27 cellular contexts compared by ENCODE assay signal in the genomic region with DNA sequence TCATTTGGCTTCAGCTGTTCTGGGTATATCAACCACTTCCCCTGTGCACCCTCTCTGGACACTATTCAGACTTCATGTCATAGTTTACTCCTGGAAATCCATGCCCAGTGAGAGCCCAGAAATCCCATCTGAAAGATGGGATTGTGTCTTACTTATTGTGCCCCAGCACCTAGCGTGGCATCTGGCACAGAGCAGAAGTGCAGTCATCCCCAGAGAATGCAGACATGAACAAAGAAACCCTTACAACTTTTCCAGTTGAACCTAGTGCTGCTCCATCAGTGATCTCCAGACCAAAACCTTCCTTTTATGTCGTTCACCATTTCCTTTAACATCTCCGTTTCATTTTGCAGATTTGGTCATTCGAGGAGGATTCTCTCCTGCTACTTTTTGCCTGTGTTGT.
A peak's percentile ranks its signal among the peaks of the same experiment; 100 is the strongest.
DNase-seq lines count a peak whose midpoint lies in the region; ATAC-seq, FAIRE-seq and TF ChIP-seq lines count a peak whose summit lies in the region.
"Had no signal": no experiment of that assay in that cellular context is flagged by ENCODE, and none has a peak within 500 bp of the region (broad histone marks: within the 10 kb centered on the region; RNA-seq: fewer than 3 reads in every experiment).

No MANE protein-coding gene starts in this region.

- H3K4me1 ChIP-seq in astrocyte (ENCODE audit: insufficient read depth, low read length), result peaks cover 33% of the 10 kb centered on the region

- peaks cover 55% of the 10 kb centered on the region for H3K4me1 Mint-ChIP-seq in astrocyte (ENCODE audit: low read depth, unreplicated experiment)
- peaks cover 26% of the 10 kb centered on the region for H3K4me1 Mint-ChIP-seq in CD14-positive monocyte

- no peaks in the 10 kb centered on the region for H3K9me3 ChIP-seq in astrocyte (ENCODE audit: insufficient read depth, low read depth, low read length)
- H3K9me3 ChIP-seq: esophagus squamous epithelium, gastrocnemius medialis, thyroid gland had no signal

- peak overlapping the region; percentile 13 for H3K27ac ChIP-seq in astrocyte (ENCODE audit: low read depth, low read length)
- H3K27ac ChIP-seq: cardiac muscle cell, hepatocyte, HL-60, thyroid gland had no signal

- H3K27ac Mint-ChIP-seq in astrocyte (ENCODE audit: unreplicated experiment) (no peak overlapping the region), CD14-positive monocyte (peak overlapping the region in 1 of 7 donors; percentile 43)
- H3K27ac Mint-ChIP-seq: activated CD4-positive, alpha-beta memory T cell treated with anti-CD3 and anti-CD28 coated beads for 36 hours had no signal

- H2AFZ ChIP-seq in astrocyte (ENCODE audit: low read depth, low read length), result no peak overlapping the region
- H2AFZ ChIP-seq: hepatocyte had no signal

- peaks cover 64% of the 10 kb centered on the region for H4K20me1 ChIP-seq in astrocyte (ENCODE audit: insufficient read depth, low read length)

- peak; percentile 44 for DNase-seq in astrocyte (ENCODE audit: low read depth)
- DNase-seq in kidney tubule cell (ENCODE audit: low spot score), result peak; percentile 63
- DNase-seq in DMS 273 treated with DMSO at 0.1 percent for 48 hours (lab: John Stamatoyannopoulos, UW), result no peak
- no peak for DNase-seq in DMS153 treated with DMSO at 0.1 percent for 48 hours (lab: John Stamatoyannopoulos, UW; ENCODE audit: unreplicated experiment)
- DNase-seq in NCI-H2196 treated with DMSO at 0.1 percent for 48 hours (lab: John Stamatoyannopoulos, UW; ENCODE audit: unreplicated experiment), result no peak
- DNase-seq in CD14-positive monocyte (ENCODE audit: low spot score), result no peak
- DNase-seq: activated CD4-positive, alpha-beta memory T cell treated with anti-CD3 and anti-CD28 coated beads for 36 hours; activated CD4-positive, CD25-positive, alpha-beta regulatory T cell treated with anti-CD3 and anti-CD28 coated beads, Interleukin-2, amount 50 U/mL, for 72 hours; activated CD8-positive, alpha-beta memory T cell treated with anti-CD3 and anti-CD28 coated beads, Interleukin-2, amount 50 U/mL, for 4 hours; activated naive CD4-positive, alpha-beta T cell treated with anti-CD3 and anti-CD28 coated beads, Interleukin-2, amount 50 U/mL, for 16 hours; AML-193; DND-41; esophagus squamous epithelium; gastrocnemius medialis; Karpas-422; naive thymus-derived CD4-positive, alpha-beta T cell; NCI-H526 treated with DMSO at 0.1 percent for 48 hours; stimulated activated naive CD8-positive, alpha-beta T cell treated with anti-CD3 and anti-CD28 coated beads, Interleukin-15, Interleukin-2, amounts not matched to agents 100 U/mL and 50 U/mL, for 24 hours; thyroid gland had no signal

- no peaks in the 10 kb centered on the region for H3K27me3 ChIP-seq in astrocyte (ENCODE audit: insufficient read depth, low read length)
- H3K27me3 ChIP-seq: cardiac muscle cell, esophagus squamous epithelium, gastrocnemius medialis, hepatocyte, thyroid gland had no signal

- intact Hi-C loops in CD14-positive monocyte (cut with micrococcal nuclease), result no loop called here

- peak overlapping the region; percentile 3 for H3K9ac ChIP-seq in astrocyte (ENCODE audit: low read length)

- peak; percentile 80 for FAIRE-seq in A204.1 (lab: Jason Lieb, UNC)
- peak; percentile 9 for FAIRE-seq in astrocyte (lab: Jason Lieb, UNC)
- FAIRE-seq: GM19239 had no signal

- TF ChIP-seq CTCF in astrocyte (IDR thresholded peaks at IDR 0.05; ENCODE audit: insufficient read depth, low read depth, low read length) (no peak), CD14-positive monocyte (IDR thresholded peaks at IDR 0.05) (no peak)

- H3K4me3 ChIP-seq in astrocyte (ENCODE audit: insufficient read depth, low read depth, low read length), result no peak overlapping the region
- H3K4me3 ChIP-seq: cardiac muscle cell, coronary artery, esophagus squamous epithelium, gastrocnemius medialis, hepatocyte, thyroid gland had no signal

- H3K4me2 ChIP-seq in astrocyte (ENCODE audit: low read length), result peak overlapping the region; percentile 60
- H3K4me2 ChIP-seq: hepatocyte had no signal

- H3K27me3 Mint-ChIP-seq in astrocyte (ENCODE audit: low read depth, unreplicated experiment), result no peaks in the 10 kb centered on the region
- H3K27me3 Mint-ChIP-seq in CD14-positive monocyte (ENCODE audit: low read depth in 3 of 3), result no peaks in the 10 kb centered on the region
- H3K27me3 Mint-ChIP-seq: activated CD4-positive, alpha-beta memory T cell treated with anti-CD3 and anti-CD28 coated beads for 36 hours; activated T-helper 17 cell treated with anti-CD3 and anti-CD28 coated beads, Interleukin-2, amount 50 U/mL, for 72 hours; naive thymus-derived CD4-positive, alpha-beta T cell had no signal

- H3K9me3 Mint-ChIP-seq in astrocyte (ENCODE audit: unreplicated experiment) (no peaks in the 10 kb centered on the region), CD14-positive monocyte (no peaks in the 10 kb centered on the region)
- H3K9me3 Mint-ChIP-seq: activated CD4-positive, alpha-beta memory T cell treated with anti-CD3 and anti-CD28 coated beads for 36 hours; activated T-helper 17 cell treated with anti-CD3 and anti-CD28 coated beads, Interleukin-2, amount 50 U/mL, for 72 hours; naive thymus-derived CD4-positive, alpha-beta T cell had no signal

- peaks cover 93% of the 10 kb centered on the region for H3K79me2 ChIP-seq in astrocyte (ENCODE audit: insufficient read depth, low read length)

- peak overlapping the region; percentile 67 for H3K4me3 Mint-ChIP-seq in astrocyte (ENCODE audit: unreplicated experiment)
- no peak overlapping the region for H3K4me3 Mint-ChIP-seq in CD14-positive monocyte
- H3K4me3 Mint-ChIP-seq: activated CD4-positive, alpha-beta memory T cell treated with anti-CD3 and anti-CD28 coated beads for 36 hours; activated T-helper 17 cell treated with anti-CD3 and anti-CD28 coated beads, Interleukin-2, amount 50 U/mL, for 72 hours had no signal

- peak; percentile 32 for ATAC-seq in HG03432 (IDR thresholded peaks at IDR 0.05; ENCODE audit: unreplicated experiment)
- ATAC-seq: activated T-helper 17 cell treated with anti-CD3 and anti-CD28 coated beads, Interleukin-2, amount 50 U/mL, for 72 hours; gastrocnemius medialis; naive thymus-derived CD4-positive, alpha-beta T cell; stimulated activated naive CD8-positive, alpha-beta T cell treated with anti-CD3 and anti-CD28 coated beads, Interleukin-15, Interleukin-2, amounts not matched to agents 100 U/mL and 50 U/mL, for 24 hours had no signal

- H3K36me3 Mint-ChIP-seq in astrocyte (ENCODE audit: low read depth, unreplicated experiment) (peaks cover 8% of the 10 kb centered on the region), CD14-positive monocyte (peaks cover 16 to 20% of the 10 kb centered on the region in 2 donors)

- peaks cover 4% of the 10 kb centered on the region for H3K36me3 ChIP-seq in astrocyte (ENCODE audit: insufficient read depth, low read length)
- H3K36me3 ChIP-seq: cardiac muscle cell, esophagus squamous epithelium, gastrocnemius medialis, thyroid gland had no signal

Comparison
In these comparisons a context has a peak if more than half of its experiments do, and no peak if none do; other contexts are left out.
1. DNase-seq: peak in astrocyte (single experiment) and kidney tubule cell (single experiment); none in DMS 273 treated with DMSO at 0.1 percent for 48 hours (single experiment), DMS153 treated with DMSO at 0.1 percent for 48 hours (single experiment), NCI-H2196 treated with DMSO at 0.1 percent for 48 hours (single experiment) and CD14-positive monocyte (single experiment).